Comparison of ENCODE assay signal across 6 cellular contexts in the genomic region with DNA sequence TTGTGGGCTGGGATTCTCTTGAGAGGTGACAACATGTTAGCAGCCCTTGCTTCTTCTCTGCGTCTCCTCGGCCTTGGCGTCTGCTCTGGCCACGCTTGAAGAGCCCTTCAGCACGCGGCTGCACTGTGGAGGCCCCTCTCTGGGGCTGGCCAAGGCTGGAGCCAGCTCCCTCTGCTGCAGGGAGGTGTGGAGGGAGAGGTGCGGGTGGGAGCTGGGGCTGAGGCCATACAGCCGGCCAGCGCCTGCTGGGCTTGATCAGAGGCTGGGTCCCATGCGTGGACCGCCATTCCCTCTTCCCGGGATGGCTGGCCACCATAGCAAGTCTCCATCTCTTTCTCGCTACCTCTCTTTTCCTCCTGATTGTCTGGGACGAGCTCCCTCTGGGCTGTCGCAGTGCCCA.
"Had no signal": no experiment of that assay in that cellular context is flagged by ENCODE, and none has a peak within 500 bp of the region (broad histone marks: within the 10 kb centered on the region; RNA-seq: fewer than 3 reads in every experiment).

No MANE protein-coding gene starts in this region.

- H3K27ac ChIP-seq: HL-60 had no signal

- DNase-seq: IMR-90 had no signal

- FAIRE-seq: HepG2, HTR-8/SVneo, K562 had no signal

- H3K27ac Mint-ChIP-seq: IgD-negative memory B cell had no signal

- H3K4me1 Mint-ChIP-seq: IgD-negative memory B cell had no signal

- H3K4me3 ChIP-seq: K562 had no signal

- ATAC-seq: HepG2, K562 had no signal
